Comparison of ENCODE assay signal across 8 cellular contexts in the genomic region with DNA sequence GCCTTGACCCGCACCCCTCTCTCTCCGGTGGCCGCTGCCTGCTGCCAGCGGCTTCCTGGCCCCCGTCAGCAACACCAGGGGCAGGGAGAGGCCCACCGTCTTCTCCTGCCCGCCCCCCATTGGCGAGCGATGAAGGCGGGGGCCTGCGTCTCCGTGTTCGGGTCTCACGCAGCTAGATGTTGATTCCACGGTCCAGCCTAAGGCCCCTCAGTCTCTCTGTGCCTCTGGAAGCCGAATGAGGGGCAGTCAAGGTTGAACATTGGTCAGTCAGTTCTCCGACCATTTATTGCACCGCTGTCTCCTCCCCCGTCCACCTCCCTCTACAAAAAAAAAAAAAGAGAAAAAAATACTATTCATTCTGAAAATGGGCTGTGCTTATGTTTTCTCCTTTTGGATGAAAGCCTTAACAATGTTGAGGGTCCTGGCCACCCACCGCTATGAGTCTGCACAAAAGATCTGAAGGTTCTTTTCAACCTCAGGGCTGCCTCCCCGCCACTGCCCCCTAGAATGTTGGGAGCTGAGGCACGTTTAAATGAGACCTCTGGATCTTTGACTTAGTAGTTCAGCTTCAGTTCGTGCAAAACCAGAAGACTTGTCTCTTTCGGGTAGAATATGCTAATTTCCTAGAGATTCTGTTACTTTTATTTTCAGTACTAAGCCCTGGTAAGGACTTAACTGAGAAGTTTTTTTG. TPM values are rescaled to one million over a fixed set of nuclear protein-coding genes. Genes with fewer than 3 reads are reported as not detected.
DNase-seq lines count a peak whose midpoint lies in the region; ATAC-seq and TF ChIP-seq lines count a peak whose summit lies in the region.

No MANE protein-coding gene starts in this region.

- no peaks in the 10 kb centered on the region for H3K9me1 ChIP-seq in IMR-90 (ENCODE audit: insufficient read depth, low read length)

- peak overlapping the region; percentile 92 for H3K4me3 Mint-ChIP-seq in activated CD4-positive, alpha-beta memory T cell treated with anti-CD3 and anti-CD28 coated beads, Interleukin-2, amount 10 ng/mL, durations not matched to agents 7 days and 5 days

- H3K9me2 ChIP-seq in neural cell (ENCODE audit: insufficient read depth, low read length) = no peaks in the 10 kb centered on the region

- no peak for TF ChIP-seq EP300 in neural cell (conservative IDR thresholded peaks at IDR 0.05; ENCODE audit: poor library complexity, severe bottlenecking)

- POLR2A ChIA-PET in IMR-90 (lab: Charles Lee; ENCODE audit: unreplicated experiment) = interaction anchor here (0.5 to 0.9 kb wide), 5 partner anchors 10 to 139 kb away, joined by 3 to 6 read pairs (median 3); a partner anchor contains a TSS
- POLR2A ChIA-PET in activated CD4-positive, alpha-beta memory T cell treated with anti-CD3 and anti-CD28 coated beads, Interleukin-2, amount 10 ng/mL, durations not matched to agents 7 days and 5 days (lab: Charles Lee) = interaction anchor here (0.6 to 4.7 kb wide), 22 partner anchors 10 to 420 kb away, joined by 3 to 56 read pairs (median 6); a partner anchor contains a TSS

- H3K4me1 ChIP-seq in IMR-90 (ENCODE audit: control insufficient read depth, insufficient read depth, low read length) (no peaks in the 10 kb centered on the region), esophagus (ENCODE audit: control insufficient read depth in 2 of 2, insufficient read depth in 2 of 2, low read length in 1 of 2) (no peaks in the 10 kb centered on the region)

- peak overlapping the region; percentile 89 for H3K27ac Mint-ChIP-seq in activated CD4-positive, alpha-beta memory T cell treated with anti-CD3 and anti-CD28 coated beads, Interleukin-2, amount 10 ng/mL, durations not matched to agents 7 days and 5 days

- H3F3A ChIP-seq in neural cell (ENCODE audit: insufficient read depth, low read length, poor library complexity, severe bottlenecking) = peaks cover 4% of the 10 kb centered on the region

- H2BK120ac ChIP-seq in IMR-90 (ENCODE audit: low read depth, low read length) = no peak overlapping the region

- H4K5ac ChIP-seq in IMR-90 (ENCODE audit: low read depth, low read length) = peak overlapping the region; percentile 72

- H3K4ac ChIP-seq in IMR-90 (ENCODE audit: low read depth, low read length) = peak overlapping the region; percentile 93

- dilution Hi-C loops in IMR-90 (cut with HindIII; ENCODE audit: low sequenced_read_pairs, unreplicated experiment) = no loop called here

- H3K56ac ChIP-seq in IMR-90 (ENCODE audit: extremely low read depth, insufficient read depth, low read length) = peak overlapping the region; percentile 57

- H2AK9ac ChIP-seq in IMR-90 (replicated peaks; ENCODE audit: low read depth, low read length, poor library complexity) = peak overlapping the region; percentile 98

- H4K91ac ChIP-seq in IMR-90 (ENCODE audit: insufficient read depth, low read depth, low read length) = peak overlapping the region; percentile 75

- H3K9me3 Mint-ChIP-seq in activated CD4-positive, alpha-beta memory T cell treated with anti-CD3 and anti-CD28 coated beads, Interleukin-2, amount 10 ng/mL, durations not matched to agents 7 days and 5 days = no peaks in the 10 kb centered on the region

- H4K20me1 ChIP-seq in IMR-90 (ENCODE audit: insufficient read depth, low read length) (peaks cover 24% of the 10 kb centered on the region), neural cell (ENCODE audit: insufficient read depth) (peaks cover 3% of the 10 kb centered on the region)

- H3K79me2 ChIP-seq in neural cell (replicated peaks; ENCODE audit: insufficient read depth, low read length) = peaks cover 52% of the 10 kb centered on the region

- H2BK20ac ChIP-seq in IMR-90 (ENCODE audit: low read depth, low read length) = no peak overlapping the region

- H3K27me3 ChIP-seq in IMR-90 (ENCODE audit: control insufficient read depth, insufficient read depth, low read length) (no peaks in the 10 kb centered on the region), esophagus (ENCODE audit: control insufficient read depth in 1 of 2, insufficient read depth in 2 of 2, low read length in 2 of 2) (no peaks in the 10 kb centered on the region), neural cell (ENCODE audit: insufficient read depth, low read depth, low read length) (no peaks in the 10 kb centered on the region)

- peak overlapping the region; percentile 89 for H3K27ac ChIP-seq in IMR-90 (ENCODE audit: insufficient read depth, low read length)
- peak overlapping the region; percentile 85 to 92 for H3K27ac ChIP-seq in esophagus (ENCODE audit: low read depth in 2 of 2, low read length in 1 of 2)
- peak overlapping the region; percentile 97 for H3K27ac ChIP-seq in neural cell (ENCODE audit: low read length)

- CTCF ChIA-PET in IMR-90 (lab: Yijun Ruan, JAX) = interaction anchor here (0.5 to 0.7 kb wide), 2 partner anchors 127 to 200 kb away, joined by 3 read pairs; no protein-coding TSS in a partner anchor
- CTCF ChIA-PET in activated CD4-positive, alpha-beta memory T cell treated with anti-CD3 and anti-CD28 coated beads, Interleukin-2, amount 10 ng/mL, durations not matched to agents 7 days and 5 days (lab: Charles Lee) = interaction anchor here (0.6 to 2.1 kb wide), 8 partner anchors 9 to 479 kb away, joined by 3 to 20 read pairs (median 5); a partner anchor contains a TSS

- peak overlapping the region; percentile 79 for H2AK5ac ChIP-seq in IMR-90 (ENCODE audit: low read depth, low read length)

- DNase-seq in AG08395 (ENCODE audit: low spot score) (peak; percentile 26), IMR-90 (no peak)
- DNase-seq in activated CD4-positive, alpha-beta memory T cell treated with anti-CD3 and anti-CD28 coated beads, Interleukin-2, amount 10 ng/mL, durations not matched to agents 7 days and 5 days = peak; percentile 29

- no peaks in the 10 kb centered on the region for H3K27me3 Mint-ChIP-seq in activated CD4-positive, alpha-beta memory T cell treated with anti-CD3 and anti-CD28 coated beads, Interleukin-2, amount 10 ng/mL, durations not matched to agents 7 days and 5 days

- peak overlapping the region; percentile 87 for H3K9ac ChIP-seq in IMR-90 (ENCODE audit: low read depth, low read length)
- H3K9ac ChIP-seq in neural cell (ENCODE audit: low read length) = peak overlapping the region; percentile 100

- peak overlapping the region; percentile 96 for H3K4me3 ChIP-seq in IMR-90 (ENCODE audit: insufficient read depth, low read depth, low read length)
- H3K4me3 ChIP-seq in esophagus (ENCODE audit: low read depth in 1 of 2, low read length in 2 of 2) = peak overlapping the region; percentile 90 to 98
- H3K4me3 ChIP-seq in neural cell (ENCODE audit: low read length) = peak overlapping the region; percentile 98

- H2AFZ ChIP-seq in IMR-90 (replicated peaks; ENCODE audit: low read length, poor library complexity) = peak overlapping the region; percentile 97
- peak overlapping the region; percentile 99 for H2AFZ ChIP-seq in neural cell (ENCODE audit: low read depth, low read length)

- peak; percentile 28 for TF ChIP-seq CTCF in IMR-90 (conservative IDR thresholded peaks at IDR 0.05; ENCODE audit: low read depth, low read length)
- TF ChIP-seq CTCF in neural cell (IDR thresholded peaks at IDR 0.05; ENCODE audit: poor library complexity, severe bottlenecking) = peak; percentile 48

- TF ChIP-seq RAD21 in IMR-90 (IDR thresholded peaks at IDR 0.05; ENCODE audit: low read length) (no peak), neural cell (conservative IDR thresholded peaks at IDR 0.05) (no peak)

- H3K79me1 ChIP-seq in IMR-90 (ENCODE audit: low read depth in 1 of 2, low read length in 2 of 2) = peaks cover 14 to 40% of the 10 kb centered on the region in 2 experiments

- H3K36me3 Mint-ChIP-seq in activated CD4-positive, alpha-beta memory T cell treated with anti-CD3 and anti-CD28 coated beads, Interleukin-2, amount 10 ng/mL, durations not matched to agents 7 days and 5 days (ENCODE audit: low read depth) = peaks cover 35% of the 10 kb centered on the region

- peak overlapping the region; percentile 97 for H3K14ac ChIP-seq in IMR-90 (replicated peaks; ENCODE audit: low read depth, low read length)

- H3K18ac ChIP-seq in IMR-90 (ENCODE audit: low read depth, low read length) = peak overlapping the region; percentile 12; the same call in 1 of the 2 replicates

- intact Hi-C loops in IMR-90 (cut with micrococcal nuclease) = loop anchor here (5.0 kb wide), 1 partner anchor 44 kb away; no protein-coding TSS in a partner anchor

- no peak for TF ChIP-seq POLR2A in IMR-90 (IDR thresholded peaks at IDR 0.05; ENCODE audit: low read depth, low read length)

- H4K8ac ChIP-seq in IMR-90 (ENCODE audit: low read depth in 2 of 2, low read length in 2 of 2) = peak overlapping the region; percentile 80 to 92

- no peaks in the 10 kb centered on the region for H3K9me3 ChIP-seq in IMR-90 (ENCODE audit: control insufficient read depth, insufficient read depth, low read length)
- H3K9me3 ChIP-seq in esophagus (ENCODE audit: control insufficient read depth in 2 of 2, insufficient read depth in 1 of 2, low read depth in 1 of 2, low read length in 1 of 2) = no peaks in the 10 kb centered on the region
- H3K9me3 ChIP-seq in neural cell (ENCODE audit: low read length) = no peaks in the 10 kb centered on the region

- WGBS in IMR-90 (ENCODE audit: extremely low coverage in 2 of 2, insufficient read length in 1 of 2), 2 experiments = 0% methylated on average over 3 of the region's 24 CpGs; no CpG with 5 or more reads in 1 of the 2 experiments
- WGBS in esophagus, 2 donors = 1% methylated on average over 24 of the region's 24 CpGs

- peak overlapping the region; percentile 79 for H2BK5ac ChIP-seq in IMR-90 (ENCODE audit: low read depth, low read length, poor library complexity, severe bottlenecking)

- BruUV-seq in IMR-90 (replicated peaks; lab: Mats Ljungman, UMichigan) = no TSS peak

- ATAC-seq in GM18511 (IDR thresholded peaks at IDR 0.05; ENCODE audit: unreplicated experiment) = peak; percentile 27
- no peak; the same call in 1 of the 2 replicates for ATAC-seq in IMR-90 (ENCODE audit: low read depth)
- no peak for ATAC-seq in GM21360 (IDR thresholded peaks at IDR 0.05; ENCODE audit: unreplicated experiment)
- ATAC-seq in GM18498 (IDR thresholded peaks at IDR 0.05; ENCODE audit: unreplicated experiment) = no peak

- no peak overlapping the region for H2BK15ac ChIP-seq in IMR-90 (ENCODE audit: low read depth, low read length)

- H3K4me2 ChIP-seq in IMR-90 (ENCODE audit: low read depth, low read length) (peak overlapping the region; percentile 83), neural cell (ENCODE audit: low read length) (peak overlapping the region; percentile 94)

- peak overlapping the region; percentile 97 for H3K23ac ChIP-seq in IMR-90 (ENCODE audit: low read depth, low read length)

- peaks cover 52% of the 10 kb centered on the region for H3K4me1 Mint-ChIP-seq in activated CD4-positive, alpha-beta memory T cell treated with anti-CD3 and anti-CD28 coated beads, Interleukin-2, amount 10 ng/mL, durations not matched to agents 7 days and 5 days

- in situ Hi-C loops in IMR-90 (cut with MboI; ENCODE audit: low sequenced_read_pairs) = loop anchor here (25.0 kb wide), 1 partner anchor 476 kb away; no protein-coding TSS in a partner anchor

- peaks cover 13% of the 10 kb centered on the region for H3K36me3 ChIP-seq in IMR-90 (ENCODE audit: control insufficient read depth, insufficient read depth, low read length)
- H3K36me3 ChIP-seq in esophagus (ENCODE audit: control insufficient read depth in 2 of 2, insufficient read depth in 2 of 2, low read length in 1 of 2) = no peaks in the 10 kb centered on the region
- H3K36me3 ChIP-seq in neural cell (ENCODE audit: insufficient read depth, low read length) = no peaks in the 10 kb centered on the region

RNA-seq across cellular contexts. Expression of a gene that starts 0.7 kb away (rescaled TPM):
- total RNA-seq in IMR-90 (2012; rRNA removed) = 12.2 and 23.6 TPM in 2 replicates
- 10.0 and 13.5 TPM in 2 replicates for polyA plus RNA-seq in IMR-90 (2012; rRNA removed)
- polyA plus RNA-seq in IMR-90 (2012; cell fraction: cytosol; rRNA removed) = 2.5 and 3.2 TPM in 2 replicates
- polyA plus RNA-seq in IMR-90 (2012; cell fraction: nucleus; rRNA removed; ENCODE audit: low replicate concordance) = 5.7 and 23.7 TPM in 2 replicates
- 10 to 100 TPM; 57.8 to 61.5 TPM for total RNA-seq in activated CD4-positive, alpha-beta memory T cell treated with anti-CD3 and anti-CD28 coated beads, Interleukin-2, amount 10 ng/mL, durations not matched to agents 7 days and 5 days
- 1 to 10 TPM; 9.0 to 9.2 TPM for polyA plus RNA-seq in esophagus
- polyA plus RNA-seq in neural cell = 45.5 and 45.8 TPM in 2 replicates
- polyA minus RNA-seq in neural cell = 104 and 131 TPM in 2 replicates
